ENCODE assay signal across 8 cellular contexts in the genomic region with DNA sequence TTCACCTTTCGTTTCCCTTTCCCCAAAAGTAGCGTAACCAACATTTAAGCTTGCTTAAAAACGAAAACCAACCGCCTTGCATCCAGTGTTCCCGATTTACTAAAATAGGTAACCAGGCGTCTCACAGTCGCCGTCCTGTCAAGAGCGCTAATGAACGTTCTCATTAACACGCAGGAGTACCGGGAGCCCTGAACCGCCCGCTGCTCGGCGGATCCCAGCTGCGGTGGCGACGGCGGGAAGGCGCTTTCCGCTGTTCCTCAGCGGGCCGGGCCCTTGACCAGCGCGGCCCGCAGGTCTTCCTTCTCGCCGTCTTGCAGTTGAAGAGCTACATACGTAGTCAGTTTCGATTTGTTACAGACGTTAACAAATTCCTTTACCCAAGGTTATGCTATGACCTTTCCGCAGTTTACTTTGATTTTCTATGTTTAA. TPM values are rescaled to one million over a fixed set of nuclear protein-coding genes. Genes with fewer than 3 reads are reported as not detected.
DNase-seq lines count a peak whose midpoint lies in the region; ATAC-seq lines count a peak whose summit lies in the region.

No MANE protein-coding gene starts in this region.

- H3K9me3 ChIP-seq in right cardiac atrium (ENCODE audit: control insufficient read depth, low read length), result no peaks in the 10 kb centered on the region

- no peak overlapping the region for H3K27ac Mint-ChIP-seq in stimulated activated effector memory CD8-positive, alpha-beta T cell treated with anti-CD3 and anti-CD28 coated beads, Interleukin-12 subunit alpha, Interleukin-12 subunit beta, amount 100 ng/mL, for 72 hours

- peak overlapping the region; percentile 70 for H3K4me3 Mint-ChIP-seq in stimulated activated effector memory CD8-positive, alpha-beta T cell treated with anti-CD3 and anti-CD28 coated beads, Interleukin-12 subunit alpha, Interleukin-12 subunit beta, amount 100 ng/mL, for 72 hours

- WGBS in right cardiac atrium, result 3% methylated on average over 33 of the region's 33 CpGs

- H3K4me1 Mint-ChIP-seq in stimulated activated effector memory CD8-positive, alpha-beta T cell treated with anti-CD3 and anti-CD28 coated beads, Interleukin-12 subunit alpha, Interleukin-12 subunit beta, amount 100 ng/mL, for 72 hours, result peaks cover 8% of the 10 kb centered on the region

- peak overlapping the region; percentile 30 for H3K4me3 ChIP-seq in right cardiac atrium (ENCODE audit: low read length)

- H3K27ac ChIP-seq in right cardiac atrium (ENCODE audit: low read length), result no peak overlapping the region

- no peaks in the 10 kb centered on the region for H3K36me3 Mint-ChIP-seq in stimulated activated effector memory CD8-positive, alpha-beta T cell treated with anti-CD3 and anti-CD28 coated beads, Interleukin-12 subunit alpha, Interleukin-12 subunit beta, amount 100 ng/mL, for 72 hours

- ATAC-seq in right cardiac atrium (no peak), GM18858 (IDR thresholded peaks at IDR 0.05; ENCODE audit: unreplicated experiment) (no peak)
- ATAC-seq in stimulated activated effector memory CD8-positive, alpha-beta T cell treated with anti-CD3 and anti-CD28 coated beads, Interleukin-12 subunit alpha, Interleukin-12 subunit beta, amount 100 ng/mL, for 72 hours, result no peak

- H3K9me3 Mint-ChIP-seq in stimulated activated effector memory CD8-positive, alpha-beta T cell treated with anti-CD3 and anti-CD28 coated beads, Interleukin-12 subunit alpha, Interleukin-12 subunit beta, amount 100 ng/mL, for 72 hours, result no peaks in the 10 kb centered on the region

- intact Hi-C loops in right cardiac atrium (cut with DNase I), result no loop called here

- no peaks in the 10 kb centered on the region for H3K27me3 ChIP-seq in right cardiac atrium (ENCODE audit: control insufficient read depth, insufficient read depth)

- DNase-seq in NCI-H2029 (lab: John Stamatoyannopoulos, UW) (peak; percentile 8), NCI-H2029 treated with DMSO at 0.1 percent for 48 hours (lab: John Stamatoyannopoulos, UW) (no peak), right cardiac atrium (no peak), hepatic stellate cell (ENCODE audit: low spot score) (no peak), DMS79 (lab: John Stamatoyannopoulos, UW) (no peak)
- DNase-seq in activated CD4-positive, alpha-beta T cell treated with anti-CD3 and anti-CD28 coated beads, Interleukin-2, amount 50 U/mL, for 48 hours, result peak; percentile 2 to 8
- no peak for DNase-seq in stimulated activated effector memory CD8-positive, alpha-beta T cell treated with anti-CD3 and anti-CD28 coated beads, Interleukin-12 subunit alpha, Interleukin-12 subunit beta, amount 100 ng/mL, for 72 hours (ENCODE audit: low spot score in 2 of 2)

- peaks cover 2% of the 10 kb centered on the region for H3K4me1 ChIP-seq in right cardiac atrium (ENCODE audit: control insufficient read depth, insufficient read depth, low read length)

RNA-seq across cellular contexts. Expression of gene OLIG1, which starts 2.0 kb away (rescaled TPM):
- 1 to 10 TPM in 1 of 4 donors, not detected in 3; 1.3 TPM for total RNA-seq in right cardiac atrium
- 0.68 TPM for polyA plus RNA-seq in right cardiac atrium

RNA-seq across cellular contexts. Expression of gene OLIG2, which starts 46.2 kb away (rescaled TPM):
- total RNA-seq in right cardiac atrium, result not detected
- not detected for polyA plus RNA-seq in right cardiac atrium

Comparison
In these comparisons a context has a peak if more than half of its experiments do, and no peak if none do; other contexts are left out.
1. DNase-seq: peak in NCI-H2029 (single experiment) and activated CD4-positive, alpha-beta T cell treated with anti-CD3 and anti-CD28 coated beads, Interleukin-2, amount 50 U/mL, for 48 hours (2 of 2); none in NCI-H2029 treated with DMSO at 0.1 percent for 48 hours (single experiment), right cardiac atrium (0 of 3), stimulated activated effector memory CD8-positive, alpha-beta T cell treated with anti-CD3 and anti-CD28 coated beads, Interleukin-12 subunit alpha, Interleukin-12 subunit beta, amount 100 ng/mL, for 72 hours (0 of 2), hepatic stellate cell (single experiment) and DMS79 (single experiment).